18 cellular contexts compared by ENCODE assay signal in the genomic region with DNA sequence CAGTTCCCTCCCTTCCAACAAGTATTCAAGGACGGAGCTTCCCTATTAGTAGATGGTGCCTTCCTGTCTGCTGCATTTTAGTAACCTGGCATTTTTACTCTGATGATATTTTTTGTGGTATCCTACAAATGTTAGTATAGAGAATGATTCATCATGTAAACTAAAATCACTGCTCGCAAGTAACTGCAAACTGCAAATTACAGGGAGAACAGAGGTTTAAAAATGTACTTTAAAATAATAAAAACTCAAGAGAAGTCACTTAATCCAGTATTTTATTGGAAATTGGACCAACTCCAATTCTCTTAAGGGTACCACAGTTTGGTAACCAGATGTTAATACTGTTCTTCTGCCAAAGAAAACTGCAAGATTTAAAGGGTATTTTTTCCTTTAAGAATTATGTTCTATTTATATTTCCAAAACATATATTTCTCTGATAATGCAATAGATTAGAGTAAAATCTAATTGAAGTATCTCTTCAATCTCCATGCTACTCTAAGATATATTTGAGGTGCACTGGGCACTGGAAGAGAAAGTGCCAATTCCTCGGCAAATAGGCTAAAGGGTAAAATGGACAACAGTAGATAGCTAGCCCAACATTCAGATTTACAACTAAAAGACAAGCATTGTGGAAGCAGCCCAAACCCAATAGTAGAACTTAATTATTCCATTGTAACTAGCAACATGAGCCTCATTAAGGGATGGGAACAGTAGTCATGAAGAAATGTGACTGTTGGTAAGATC.
DNase-seq lines count a peak whose midpoint lies in the region; ATAC-seq and TF ChIP-seq lines count a peak whose summit lies in the region.
"Had no signal": no experiment of that assay in that cellular context is flagged by ENCODE, and none has a peak within 500 bp of the region (broad histone marks: within the 10 kb centered on the region; RNA-seq: fewer than 3 reads in every experiment).

No MANE protein-coding gene starts in this region.

- peak overlapping the region; percentile 53; the same call in 1 of the 2 replicates for H3K18ac ChIP-seq in IMR-90 (ENCODE audit: low read depth, low read length)

- H2BK20ac ChIP-seq in IMR-90 (ENCODE audit: low read depth, low read length), result peak overlapping the region; percentile 32

- CTCF ChIA-PET in IMR-90 (lab: Yijun Ruan, JAX), result no interaction called here

- H3K36me3 ChIP-seq in IMR-90 (ENCODE audit: control insufficient read depth, insufficient read depth, low read length) (no peaks in the 10 kb centered on the region), osteoblast (ENCODE audit: insufficient read depth, low read length) (no peaks in the 10 kb centered on the region), aorta (ENCODE audit: control insufficient read depth in 1 of 2, insufficient read depth in 2 of 2, low read length in 1 of 2) (no peaks in the 10 kb centered on the region)

- H2BK120ac ChIP-seq in IMR-90 (ENCODE audit: low read depth, low read length), result peak overlapping the region; percentile 8

- DNase-seq in AG08395 (ENCODE audit: low spot score) (peak; percentile 11), IMR-90 (peak; percentile 65), chondrocyte (ENCODE audit: low spot score) (no peak), osteoblast (ENCODE audit: insufficient read length, low spot score, missing footprints) (no peak), NCI-H146 (lab: John Stamatoyannopoulos, UW) (no peak), aorta (no peak)
- DNase-seq: activated CD4-positive, alpha-beta T cell treated with anti-CD3 and anti-CD28 coated beads for 48 hours; activated CD8-positive, alpha-beta memory T cell treated with anti-CD3 and anti-CD28 coated beads, Interleukin-2, amount 50 U/mL, for 4 hours; activated naive CD4-positive, alpha-beta T cell treated with anti-CD3 and anti-CD28 coated beads for 36 hours; GOT3; kidney; NCI-H2081; stimulated activated naive CD4-positive, alpha-beta T cell had no signal

- H3K9me3 ChIP-seq in IMR-90 (ENCODE audit: control insufficient read depth, insufficient read depth, low read length) (no peaks in the 10 kb centered on the region), osteoblast (ENCODE audit: low read depth, low read length) (no peaks in the 10 kb centered on the region), aorta (ENCODE audit: control insufficient read depth, low read length) (no peaks in the 10 kb centered on the region)

- H3K27me3 ChIP-seq in IMR-90 (ENCODE audit: control insufficient read depth, insufficient read depth, low read length) (no peaks in the 10 kb centered on the region), osteoblast (ENCODE audit: insufficient read depth, low read length) (no peaks in the 10 kb centered on the region), aorta (ENCODE audit: control insufficient read depth in 1 of 2, insufficient read depth in 2 of 2, low read length in 1 of 2) (no peaks in the 10 kb centered on the region)

- no CpG with 5 or more reads among the region's 3 CpGs for WGBS in IMR-90 (ENCODE audit: extremely low coverage in 2 of 2, insufficient read length in 1 of 2), 2 experiments
- 15 to 20% methylated on average over 3 of the region's 3 CpGs for WGBS in aorta, 2 donors

- no peak overlapping the region for H2BK15ac ChIP-seq in IMR-90 (ENCODE audit: low read depth, low read length)

- H3K36me3 Mint-ChIP-seq in chondrocyte (ENCODE audit: low read depth), result no peaks in the 10 kb centered on the region
- H3K36me3 Mint-ChIP-seq in stimulated activated memory B cell treated with anti-CD40 and anti-IgM and Interleukin-4, amounts not matched to agents 10 μg/mL and 1 μg/mL and 100 μg/mL, for 72 hours, result no peaks in the 10 kb centered on the region

- no peaks in the 10 kb centered on the region for H3K27me3 Mint-ChIP-seq in chondrocyte (ENCODE audit: low read depth)
- H3K27me3 Mint-ChIP-seq in stimulated activated memory B cell treated with anti-CD40 and anti-IgM and Interleukin-4, amounts not matched to agents 10 μg/mL and 1 μg/mL and 100 μg/mL, for 72 hours, result no peaks in the 10 kb centered on the region

- H4K5ac ChIP-seq in IMR-90 (ENCODE audit: low read depth, low read length), result no peak overlapping the region

- POLR2A ChIA-PET in IMR-90 (lab: Charles Lee; ENCODE audit: unreplicated experiment), result no interaction called here

- intact Hi-C loops in IMR-90 (cut with micrococcal nuclease) (no loop called here), aorta (cut with DNase I) (no loop called here)

- no peak for TF ChIP-seq POLR2A in IMR-90 (IDR thresholded peaks at IDR 0.05; ENCODE audit: low read depth, low read length)

- H2AK9ac ChIP-seq in IMR-90 (replicated peaks; ENCODE audit: low read depth, low read length, poor library complexity), result no peak overlapping the region

- peak overlapping the region; percentile 30 for H3K27ac Mint-ChIP-seq in chondrocyte (ENCODE audit: unreplicated experiment)
- no peak overlapping the region for H3K27ac Mint-ChIP-seq in stimulated activated memory B cell treated with anti-CD40 and anti-IgM and Interleukin-4, amounts not matched to agents 10 μg/mL and 1 μg/mL and 100 μg/mL, for 72 hours
- H3K27ac Mint-ChIP-seq: activated naive CD4-positive, alpha-beta T cell treated with anti-CD3 and anti-CD28 coated beads for 36 hours had no signal

- H3K4me3 ChIP-seq in IMR-90 (ENCODE audit: insufficient read depth, low read depth, low read length), result no peak overlapping the region
- H3K4me3 ChIP-seq in osteoblast (ENCODE audit: insufficient read depth, low read length), result no peak overlapping the region
- H3K4me3 ChIP-seq in aorta (ENCODE audit: low read length in 2 of 2), result no peak overlapping the region

- no peak overlapping the region for H3K23ac ChIP-seq in IMR-90 (ENCODE audit: low read depth, low read length)

- no peak overlapping the region for H3K4me3 Mint-ChIP-seq in chondrocyte (ENCODE audit: unreplicated experiment)
- H3K4me3 Mint-ChIP-seq in stimulated activated memory B cell treated with anti-CD40 and anti-IgM and Interleukin-4, amounts not matched to agents 10 μg/mL and 1 μg/mL and 100 μg/mL, for 72 hours, result no peak overlapping the region
- H3K4me3 Mint-ChIP-seq: activated naive CD4-positive, alpha-beta T cell treated with anti-CD3 and anti-CD28 coated beads for 36 hours; neural crest cell had no signal

- peaks cover 39% of the 10 kb centered on the region for H3K4me1 Mint-ChIP-seq in chondrocyte (ENCODE audit: low read depth)
- no peaks in the 10 kb centered on the region for H3K4me1 Mint-ChIP-seq in stimulated activated memory B cell treated with anti-CD40 and anti-IgM and Interleukin-4, amounts not matched to agents 10 μg/mL and 1 μg/mL and 100 μg/mL, for 72 hours
- H3K4me1 Mint-ChIP-seq: neural crest cell had no signal

- H3K9me3 Mint-ChIP-seq in chondrocyte (ENCODE audit: low read depth), result no peaks in the 10 kb centered on the region
- H3K9me3 Mint-ChIP-seq in stimulated activated memory B cell treated with anti-CD40 and anti-IgM and Interleukin-4, amounts not matched to agents 10 μg/mL and 1 μg/mL and 100 μg/mL, for 72 hours, result peaks cover 3% of the 10 kb centered on the region

- 0 out of 4 replicates have a peak overlapping the region, but pooled peaks of 1 of the 2 experiments have one; percentile 19 for H4K8ac ChIP-seq in IMR-90 (ENCODE audit: low read depth in 2 of 2, low read length in 2 of 2)

- no peak overlapping the region for H3K9ac ChIP-seq in IMR-90 (ENCODE audit: low read depth, low read length)

- no peak overlapping the region for H4K91ac ChIP-seq in IMR-90 (ENCODE audit: insufficient read depth, low read depth, low read length)

- H2AFZ ChIP-seq in IMR-90 (replicated peaks; ENCODE audit: low read length, poor library complexity), result no peak overlapping the region
- no peak overlapping the region for H2AFZ ChIP-seq in osteoblast (ENCODE audit: low read length)

- no peak for TF ChIP-seq RAD21 in IMR-90 (IDR thresholded peaks at IDR 0.05; ENCODE audit: low read length)

- H2BK5ac ChIP-seq in IMR-90 (ENCODE audit: low read depth, low read length, poor library complexity, severe bottlenecking), result peak overlapping the region; percentile 58

- H3K4me2 ChIP-seq in IMR-90 (ENCODE audit: low read depth, low read length) (peak overlapping the region; percentile 79), osteoblast (ENCODE audit: insufficient read depth, low read length) (peak overlapping the region; percentile 35)

- H3K79me2 ChIP-seq in osteoblast (ENCODE audit: insufficient read depth, low read length), result no peaks in the 10 kb centered on the region

- BruUV-seq in IMR-90 (replicated peaks; lab: Mats Ljungman, UMichigan), result no TSS peak

- H3K27ac ChIP-seq in IMR-90 (ENCODE audit: insufficient read depth, low read length) (no peak overlapping the region), osteoblast (ENCODE audit: low read depth, low read length) (peak overlapping the region; percentile 27), aorta (ENCODE audit: low read depth in 1 of 2, low read length in 2 of 2) (no peak overlapping the region)

- peak; percentile 88 for ATAC-seq in IMR-90 (ENCODE audit: low read depth)
- no peak for ATAC-seq in GM21447 (IDR thresholded peaks at IDR 0.05; ENCODE audit: unreplicated experiment)
- no peak for ATAC-seq in stimulated activated memory B cell treated with anti-CD40 and anti-IgM and Interleukin-4, amounts not matched to agents 10 μg/mL and 1 μg/mL and 100 μg/mL, for 72 hours
- no peak for ATAC-seq in aorta (ENCODE audit: low FRiP score)
- ATAC-seq: esophagus mucosa, Panc1 had no signal

- 0 out of 2 replicates have a peak overlapping the region, but pooled peaks have one; percentile 7 for H3K14ac ChIP-seq in IMR-90 (replicated peaks; ENCODE audit: low read depth, low read length)

- H4K20me1 ChIP-seq in IMR-90 (ENCODE audit: insufficient read depth, low read length), result no peaks in the 10 kb centered on the region; the same call in 1 of the 2 replicates
- H4K20me1 ChIP-seq in osteoblast (ENCODE audit: insufficient read depth, low read length), result no peaks in the 10 kb centered on the region

- H3K9me1 ChIP-seq in IMR-90 (ENCODE audit: insufficient read depth, low read length), result no peaks in the 10 kb centered on the region

- TF ChIP-seq CTCF in IMR-90 (conservative IDR thresholded peaks at IDR 0.05; ENCODE audit: low read depth, low read length) (no peak), chondrocyte (IDR thresholded peaks at IDR 0.05) (no peak), osteoblast (IDR thresholded peaks at IDR 0.05; ENCODE audit: extremely low read depth, low read depth, low read length) (no peak)

- H2AK5ac ChIP-seq in IMR-90 (ENCODE audit: low read depth, low read length), result peak overlapping the region; percentile 23; the same call in 1 of the 2 replicates

- in situ Hi-C loops in IMR-90 (cut with MboI; ENCODE audit: low sequenced_read_pairs), result no loop called here

- H3K56ac ChIP-seq in IMR-90 (ENCODE audit: extremely low read depth, insufficient read depth, low read length), result no peak overlapping the region; the same call in 1 of the 2 replicates

- peaks cover 0 to 6% of the 10 kb centered on the region in 2 experiments; a peak in 3 of 4 replicates for H3K79me1 ChIP-seq in IMR-90 (ENCODE audit: low read depth in 1 of 2, low read length in 2 of 2)

- peak overlapping the region; percentile 19; the same call in 1 of the 2 replicates for H3K4ac ChIP-seq in IMR-90 (ENCODE audit: low read depth, low read length)

- dilution Hi-C loops in IMR-90 (cut with HindIII; ENCODE audit: low sequenced_read_pairs, unreplicated experiment), result no loop called here

- H3K4me1 ChIP-seq in IMR-90 (ENCODE audit: control insufficient read depth, insufficient read depth, low read length) (peaks cover 6% of the 10 kb centered on the region), osteoblast (ENCODE audit: insufficient read depth, low read length) (peaks cover 18% of the 10 kb centered on the region), aorta (ENCODE audit: control insufficient read depth in 1 of 2, insufficient read depth in 2 of 2, low read length in 2 of 2) (peaks cover 0 to 2% of the 10 kb centered on the region in 2 donors)

Comparison
In these comparisons a context has a peak if more than half of its experiments do, and no peak if none do; other contexts are left out.
1. DNase-seq: peak in AG08395 (single experiment) and IMR-90 (single experiment); none in chondrocyte (single experiment), osteoblast (single experiment), NCI-H146 (single experiment) and aorta (0 of 2).